23 cellular contexts compared by ENCODE assay signal in genomic region chrX:137562096-137562495, GRCh38. TPM values are rescaled to one million over a fixed set of nuclear protein-coding genes. Genes with fewer than 3 reads are reported as not detected.
"Had no signal": no experiment of that assay in that cellular context is flagged by ENCODE, and none has a peak within 500 bp of the region (broad histone marks: within the 10 kb centered on the region; RNA-seq: fewer than 3 reads in every experiment).

No MANE protein-coding gene starts in this region.

- DNase-seq: activated CD4-positive, alpha-beta T cell treated with anti-CD3 and anti-CD28 coated beads for 1 hour; activated CD4-positive, alpha-beta T cell treated with anti-CD3 and anti-CD28 coated beads, Interleukin-2, amount 50 U/mL, for 48 hours; activated gamma-delta T cell treated with Interleukin-2 at 50 U/mL for 16 hours; adrenal gland; dorsolateral prefrontal cortex; foreskin keratinocyte; left cardiac atrium; mesenchymal stem cell; naive thymus-derived CD8-positive, alpha-beta T cell; stimulated activated CD4-positive, alpha-beta T cell treated with anti-CD3 and anti-CD28 coated beads, Interleukin-4, amount 100 ng/mL, for 4 hours; T-helper 17 cell had no signal

- H3K9ac ChIP-seq: parathyroid adenoma had no signal

- H3K9me3 ChIP-seq: adrenal gland had no signal

- H3K36me3 ChIP-seq: adrenal gland, cardiac muscle cell had no signal

- H3K27ac ChIP-seq: adrenal gland, cardiac muscle cell, dorsolateral prefrontal cortex, foreskin keratinocyte, hepatocyte, parathyroid adenoma, VCaP had no signal

- H3K4me3 ChIP-seq: adrenal gland, cardiac muscle cell, hepatocyte, smooth muscle cell had no signal

- H3K4me1 ChIP-seq: foreskin keratinocyte, parathyroid adenoma had no signal

RNA-seq across cellular contexts. Expression of gene ZIC3, which starts 3.8 kb away (rescaled TPM):
- total RNA-seq: activated naive CD4-positive, alpha-beta T cell treated with anti-CD3 and anti-CD28 coated beads, Interleukin-2, amount 50 U/mL, for 72 hours; chondrocyte; epithelial cell of proximal tubule; fibroblast of lung; foreskin keratinocyte; left cardiac atrium; lower leg skin; naive thymus-derived CD8-positive, alpha-beta T cell; sciatic nerve; T-helper 17 cell; ureter had no signal
- polyA plus RNA-seq: adrenal gland; fibroblast of lung; foreskin keratinocyte; hepatocyte; naive thymus-derived CD8-positive, alpha-beta T cell; smooth muscle cell had no signal
